Comparison of ENCODE assay signal across 16 cellular contexts in genomic region chr5:175494271-175495183, GRCh38. TPM values are rescaled to one million over a fixed set of nuclear protein-coding genes. Genes with fewer than 3 reads are reported as not detected.
DNase-seq lines count a peak whose midpoint lies in the region; ATAC-seq, FAIRE-seq and TF ChIP-seq lines count a peak whose summit lies in the region.
"Had no signal": no experiment of that assay in that cellular context is flagged by ENCODE, and none has a peak within 500 bp of the region (broad histone marks: within the 10 kb centered on the region; RNA-seq: fewer than 3 reads in every experiment).

No MANE protein-coding gene starts in this region.

- H3K36me3 Mint-ChIP-seq in activated naive CD8-positive, alpha-beta T cell treated with anti-CD3 and anti-CD28 coated beads, Interleukin-2, amount 50 U/mL, for 24 hours (ENCODE audit: low read depth), result peaks cover 74% of the 10 kb centered on the region

- peak; percentile 32 for DNase-seq in activated CD4-positive, alpha-beta T cell treated with anti-CD3 and anti-CD28 coated beads for 48 hours
- DNase-seq in activated CD4-positive, alpha-beta T cell treated with anti-CD3 and anti-CD28 coated beads, Interleukin-2, amount 50 U/mL, for 48 hours, result no peak
- DNase-seq in GM12891 (ENCODE audit: insufficient read length, low spot score) (no peak), kidney tubule cell (ENCODE audit: low spot score) (peak; percentile 42)
- DNase-seq in activated naive CD8-positive, alpha-beta T cell treated with anti-CD3 and anti-CD28 coated beads, Interleukin-2, amount 50 U/mL, for 24 hours, result no peak
- DNase-seq: body of pancreas; dorsolateral prefrontal cortex; lower lobe of right lung; naive thymus-derived CD8-positive, alpha-beta T cell; NCI-H1436 treated with DMSO at 0.1 percent for 48 hours; NCI-H510A; WERI-Rb-1 had no signal

- H3K4me3 Mint-ChIP-seq in activated naive CD8-positive, alpha-beta T cell treated with anti-CD3 and anti-CD28 coated beads, Interleukin-2, amount 50 U/mL, for 24 hours, result no peak overlapping the region
- H3K4me3 Mint-ChIP-seq: naive thymus-derived CD8-positive, alpha-beta T cell had no signal

- no peaks in the 10 kb centered on the region for H3K27me3 Mint-ChIP-seq in activated naive CD8-positive, alpha-beta T cell treated with anti-CD3 and anti-CD28 coated beads, Interleukin-2, amount 50 U/mL, for 24 hours
- H3K27me3 Mint-ChIP-seq: naive thymus-derived CD8-positive, alpha-beta T cell had no signal

- H3K4me1 Mint-ChIP-seq in activated naive CD8-positive, alpha-beta T cell treated with anti-CD3 and anti-CD28 coated beads, Interleukin-2, amount 50 U/mL, for 24 hours, result peaks cover 65% of the 10 kb centered on the region

- TF ChIP-seq POLR2A in GM12891 (IDR thresholded peaks at IDR 0.05; ENCODE audit: low read depth, low read length), result no peak

- H3K27ac Mint-ChIP-seq in activated naive CD8-positive, alpha-beta T cell treated with anti-CD3 and anti-CD28 coated beads, Interleukin-2, amount 50 U/mL, for 24 hours, result peak overlapping the region; percentile 78

- peak; percentile 64 for ATAC-seq in activated naive CD8-positive, alpha-beta T cell treated with anti-CD3 and anti-CD28 coated beads, Interleukin-2, amount 50 U/mL, for 24 hours
- no peak for ATAC-seq in GM19467 (IDR thresholded peaks at IDR 0.05; ENCODE audit: unreplicated experiment)
- no peak for ATAC-seq in HG03521 (IDR thresholded peaks at IDR 0.05; ENCODE audit: unreplicated experiment)
- no peak for ATAC-seq in GM18498 (IDR thresholded peaks at IDR 0.05; ENCODE audit: unreplicated experiment)
- ATAC-seq: body of pancreas; HCT116; lower lobe of right lung; naive thymus-derived CD8-positive, alpha-beta T cell had no signal

- no peaks in the 10 kb centered on the region for H3K9me3 Mint-ChIP-seq in activated naive CD8-positive, alpha-beta T cell treated with anti-CD3 and anti-CD28 coated beads, Interleukin-2, amount 50 U/mL, for 24 hours
- H3K9me3 Mint-ChIP-seq: naive thymus-derived CD8-positive, alpha-beta T cell had no signal

- FAIRE-seq in GM12891 (lab: Jason Lieb, UNC), result peak; percentile 23

TF ChIP-seq in GM12891, 5 proteins besides CTCF, POLR2A, EP300 and RAD21:
- TF ChIP-seq TAF1 (IDR thresholded peaks at IDR 0.05; ENCODE audit: low read depth, low read length), result no peak
- TF ChIP-seq POU2F2 (IDR thresholded peaks at IDR 0.05; ENCODE audit: low read depth, low read length), result no peak
- TF ChIP-seq POLR2AphosphoS5 (IDR thresholded peaks at IDR 0.05; ENCODE audit: low read depth, low read length), result no peak
- TF ChIP-seq SPI1 (IDR thresholded peaks at IDR 0.05; ENCODE audit: low read depth, low read length), result no peak
- TF ChIP-seq PAX5 (IDR thresholded peaks at IDR 0.05; ENCODE audit: insufficient read depth, low read length, severe bottlenecking), result no peak

RNA-seq across cellular contexts. Expression of gene SFXN1, which starts 16.2 kb away (rescaled TPM):
- polyA plus RNA-seq in GM12891 (2012; ENCODE audit: low read depth, missing spikeins), result 72.0 TPM

RNA-seq across cellular contexts. Expression of gene DRD1, which starts 50.5 kb away (rescaled TPM):
- polyA plus RNA-seq in GM12891 (2012; ENCODE audit: low read depth, missing spikeins), result not detected
- polyA plus RNA-seq: naive thymus-derived CD8-positive, alpha-beta T cell had no signal

Comparison
In these comparisons a context has a peak if more than half of its experiments do, and no peak if none do; other contexts are left out.
1. DNase-seq: peak in activated CD4-positive, alpha-beta T cell treated with anti-CD3 and anti-CD28 coated beads for 48 hours (single experiment) and kidney tubule cell (single experiment); none in activated CD4-positive, alpha-beta T cell treated with anti-CD3 and anti-CD28 coated beads, Interleukin-2, amount 50 U/mL, for 48 hours (0 of 2), GM12891 (single experiment) and activated naive CD8-positive, alpha-beta T cell treated with anti-CD3 and anti-CD28 coated beads, Interleukin-2, amount 50 U/mL, for 24 hours (single experiment).